1 cellular context compared by ENCODE assay signal in genomic region chr12:113932411-113933196, GRCh38.
TF ChIP-seq lines count a peak whose summit lies in the region.

No MANE protein-coding gene starts in this region.

TF ChIP-seq in IMR-90, 13 proteins besides CTCF, POLR2A, EP300 and RAD21:
- no peak for TF ChIP-seq NFE2L2 (IDR thresholded peaks at IDR 0.05; ENCODE audit: low read depth, low read length)
- TF ChIP-seq RFX5 (IDR thresholded peaks at IDR 0.05; ENCODE audit: low read depth, low read length): no peak
- no peak for TF ChIP-seq FOS (IDR thresholded peaks at IDR 0.05; ENCODE audit: low read depth, low read length)
- no peak for TF ChIP-seq CHD1 (IDR thresholded peaks at IDR 0.05; ENCODE audit: low read depth, low read length)
- no peak for TF ChIP-seq SMC3 (IDR thresholded peaks at IDR 0.05; ENCODE audit: low read depth, low read length)
- TF ChIP-seq MAZ (IDR thresholded peaks at IDR 0.05; ENCODE audit: borderline replicate concordance, low read depth, low read length): no peak
- peak; percentile 60 for TF ChIP-seq CEBPB (IDR thresholded peaks at IDR 0.05; ENCODE audit: low read depth, low read length)
